In genomic region chr16:83215417-83216001, GRCh38 we compare ENCODE assay signal across 1 cellular context.
TF ChIP-seq lines count a peak whose summit lies in the region.

No MANE protein-coding gene starts in this region.

TF ChIP-seq in SK-N-SH treated with all-trans-retinoic acid at 6 μM for 48 hours, 23 proteins besides CTCF, POLR2A, EP300 and RAD21 (continued from another document):
- no peak for TF ChIP-seq OSR1 (CRISPR knock-in tag; IDR thresholded peaks at IDR 0.05)
